Comparison of ENCODE assay signal across 8 cellular contexts in genomic region chr19:12994701-12995595, GRCh38.
DNase-seq lines count a peak whose midpoint lies in the region; ATAC-seq, FAIRE-seq and TF ChIP-seq lines count a peak whose summit lies in the region.

Gene NFIX, plus strand, starts transcription at chr19:12995475. Its CDS starts 363 bp downstream, at chr19:12995838.

- no peak for ATAC-seq in GM18909 (IDR thresholded peaks at IDR 0.05; ENCODE audit: poor library complexity, unreplicated experiment)

- peak; percentile 98 for FAIRE-seq in HTR-8/SVneo (lab: Jason Lieb, UNC)

- no peaks in the 10 kb centered on the region for H3K9me3 ChIP-seq in WERI-Rb-1 (ENCODE audit: severe bottlenecking)

- no peaks in the 10 kb centered on the region for H3K36me3 ChIP-seq in WERI-Rb-1

- in situ Hi-C loops in GM13976 (cut with MboI; ENCODE audit: low sequenced_read_pairs, unreplicated experiment), result no loop called here

- peak within 1 kb of the TSS; percentile 88 for H3K4me3 ChIP-seq in AG10803 (ENCODE audit: low read length)
- H3K4me3 ChIP-seq in WERI-Rb-1 (ENCODE audit: low read depth, low read length), result peak within 1 kb of the TSS; percentile 20
- H3K4me3 ChIP-seq in cardiac fibroblast (replicated peaks in 1 of 2; ENCODE audit: low read depth in 2 of 2, low read length in 2 of 2), result peak within 1 kb of the TSS; percentile 86 to 90

- no peak for TF ChIP-seq CTCF in AG10803 (conservative IDR thresholded peaks at IDR 0.05; ENCODE audit: low read length)
- TF ChIP-seq CTCF in WERI-Rb-1 (IDR thresholded peaks at IDR 0.05; ENCODE audit: low read depth, low read length), result no peak
- TF ChIP-seq CTCF in cardiac fibroblast (IDR thresholded peaks at IDR 0.05; ENCODE audit: low read depth, low read length), result no peak
- TF ChIP-seq CTCF in GM13976 (IDR thresholded peaks at IDR 0.05; ENCODE audit: borderline replicate concordance, control extremely low read depth, extremely low read depth, insufficient read depth, missing control alignments), result no peak

- peaks cover 3% of the 10 kb centered on the region for H3K27me3 ChIP-seq in WERI-Rb-1 (ENCODE audit: insufficient read depth, low read depth, severe bottlenecking)

- DNase-seq in AG10803 (ENCODE audit: low read depth) (peak; percentile 68), HTR-8/SVneo (ENCODE audit: insufficient read length, low spot score) (no peak), WERI-Rb-1 (peak; percentile 30), cardiac fibroblast (ENCODE audit: low read depth in 2 of 2) (peak; percentile 61 to 78), inferior parietal cortex (ENCODE audit: extremely low spot score) (peak; percentile 19), smooth muscle cell of the brain vasculature (ENCODE audit: low read depth, low spot score) (peak; percentile 20), GM13976 (ENCODE audit: low spot score) (no peak)

- H3K27ac ChIP-seq in WERI-Rb-1, result no peak within 1 kb of the TSS

Comparison
In these comparisons a context has a peak if more than half of its experiments do, and no peak if none do; other contexts are left out.
1. DNase-seq: peak in AG10803 (single experiment), WERI-Rb-1 (single experiment), cardiac fibroblast (2 of 2), inferior parietal cortex (single experiment) and smooth muscle cell of the brain vasculature (single experiment); none in HTR-8/SVneo (single experiment) and GM13976 (single experiment).
2. H3K4me3 ChIP-seq: peak in every context shown above with its lines; median percentile 88 in AG10803; 88 in cardiac fibroblast; 20 in WERI-Rb-1.